1 cellular context compared by ENCODE assay signal in genomic region chrX:150896632-150897031, GRCh38.
TF ChIP-seq lines count a peak whose summit lies in the region.

No MANE protein-coding gene starts in this region.

TF ChIP-seq in WTC11, 78 proteins besides CTCF, POLR2A, EP300 and RAD21 (continued from another document):
- no peak for TF ChIP-seq ZNF281 (CRISPR knock-in tag; IDR thresholded peaks at IDR 0.05)
- TF ChIP-seq RORB (CRISPR knock-in tag; IDR thresholded peaks at IDR 0.05) = no peak
- TF ChIP-seq ZBTB43 (CRISPR knock-in tag; IDR thresholded peaks at IDR 0.05) = no peak
- TF ChIP-seq ZNF263 (CRISPR knock-in tag; IDR thresholded peaks at IDR 0.05; ENCODE audit: low read depth) = no peak
- TF ChIP-seq ZSCAN18 (CRISPR knock-in tag; IDR thresholded peaks at IDR 0.05) = no peak
- TF ChIP-seq NFE2L1 (CRISPR knock-in tag; IDR thresholded peaks at IDR 0.05) = no peak
- TF ChIP-seq TEAD4 (CRISPR knock-in tag; IDR thresholded peaks at IDR 0.05) = no peak
- no peak for TF ChIP-seq SP1 (CRISPR knock-in tag; conservative IDR thresholded peaks at IDR 0.05)
- TF ChIP-seq IRF1 (CRISPR knock-in tag; IDR thresholded peaks at IDR 0.05) = no peak
- no peak for TF ChIP-seq CBFB (CRISPR knock-in tag; IDR thresholded peaks at IDR 0.05; ENCODE audit: low read depth)
- TF ChIP-seq ATF2 (CRISPR knock-in tag; IDR thresholded peaks at IDR 0.05; ENCODE audit: borderline replicate concordance, low read depth) = no peak
- TF ChIP-seq PREB (CRISPR knock-in tag; IDR thresholded peaks at IDR 0.05; ENCODE audit: borderline replicate concordance) = no peak
- no peak for TF ChIP-seq NR3C1 (CRISPR knock-in tag; conservative IDR thresholded peaks at IDR 0.05; ENCODE audit: low read depth)
- TF ChIP-seq USF1 (CRISPR knock-in tag; IDR thresholded peaks at IDR 0.05) = no peak
- TF ChIP-seq ZBTB21 (CRISPR knock-in tag; IDR thresholded peaks at IDR 0.05; ENCODE audit: borderline replicate concordance) = no peak
- TF ChIP-seq MYBL2 (CRISPR knock-in tag; IDR thresholded peaks at IDR 0.05) = no peak
